In genomic region chr7:104595591-104595990, GRCh38 we compare ENCODE assay signal across 6 cellular contexts.
DNase-seq lines count a peak whose midpoint lies in the region; ATAC-seq and TF ChIP-seq lines count a peak whose summit lies in the region.
"Not testable (repeated sequence)": the region's sequence is repeated elsewhere in the genome, so short reads cannot be mapped to it uniquely, and the experiment has no call there.

No MANE protein-coding gene starts in this region.

- H3K9me2 ChIP-seq in GM23338 (ENCODE audit: insufficient read depth): not testable (repeated sequence)

- TF ChIP-seq CTCF in C4-2B (conservative IDR thresholded peaks at IDR 0.05); GM23338 (conservative IDR thresholded peaks at IDR 0.05; ENCODE audit: low read depth in 2 of 2); LNCaP clone FGC (IDR thresholded peaks at IDR 0.05; ENCODE audit: control insufficient read depth, extremely low read depth, insufficient read depth); WTC11 (IDR thresholded peaks at IDR 0.05); endodermal cell (conservative IDR thresholded peaks at IDR 0.05): not testable (repeated sequence)

- H3K4me3 ChIP-seq in GM23338; endodermal cell (ENCODE audit: low read length): not testable (repeated sequence)
- peak overlapping the region; percentile 6; the same call in 1 of the 2 replicates for H3K4me3 ChIP-seq in LNCaP clone FGC (ENCODE audit: low read depth, low read length)

- not testable (repeated sequence) for H3K27ac Mint-ChIP-seq in GM23338, WTC11, endodermal cell

- H3K27me3 Mint-ChIP-seq in GM23338 (ENCODE audit: insufficient read depth, low read depth, poor library complexity); WTC11 (ENCODE audit: low read depth); endodermal cell (ENCODE audit: insufficient read depth): not testable (repeated sequence)

- DNase-seq in GM23338 (ENCODE audit: low spot score) (peak; percentile 5), LNCaP clone FGC (ENCODE audit: low read depth) (peak; percentile 14), NCI-H748 (lab: John Stamatoyannopoulos, UW; ENCODE audit: unreplicated experiment) (peak; percentile 13), WTC11 (ENCODE audit: low spot score) (peak; percentile 16), endodermal cell (peak; percentile 48)

- CTCF ChIA-PET in WTC11 (lab: Charles Lee): interaction anchor here (1.5 kb wide), 1 partner anchor 48 kb away, joined by 3 to 4 read pairs; no protein-coding TSS in a partner anchor

- not testable (repeated sequence) for ATAC-seq in GM23338, WTC11

- H4K20me1 ChIP-seq in GM23338 (replicated peaks; ENCODE audit: insufficient read depth): not testable (repeated sequence)

- not testable (repeated sequence) for H3K9ac ChIP-seq in endodermal cell (ENCODE audit: extremely low read depth, low read length, poor library complexity, severe bottlenecking)

- H3K4me1 ChIP-seq in GM23338 (ENCODE audit: insufficient read depth); endodermal cell (ENCODE audit: control insufficient read depth, insufficient read depth, low read length): not testable (repeated sequence)

- H3K36me3 Mint-ChIP-seq in GM23338 (ENCODE audit: low read depth); WTC11; endodermal cell (ENCODE audit: low read depth): not testable (repeated sequence)

- H3K9me3 ChIP-seq in endodermal cell (ENCODE audit: control insufficient read depth, low read length): not testable (repeated sequence)

- H3K27ac ChIP-seq in C4-2B: peak overlapping the region; percentile 68
- H3K27ac ChIP-seq in GM23338 (ENCODE audit: low read depth); endodermal cell (ENCODE audit: low read depth, low read length): not testable (repeated sequence)

- H2AFZ ChIP-seq in GM23338: 0 out of 2 replicates have a peak overlapping the region, but pooled peaks have one; percentile 47

- H3K4me2 ChIP-seq in GM23338: not testable (repeated sequence)

- H3K4me3 Mint-ChIP-seq in GM23338, WTC11, endodermal cell: not testable (repeated sequence)

- H3K4me1 Mint-ChIP-seq in GM23338, WTC11, endodermal cell: not testable (repeated sequence)

- H3K9me3 Mint-ChIP-seq in GM23338 (peaks cover 16% of the 10 kb centered on the region), WTC11 (peaks cover 44% of the 10 kb centered on the region), endodermal cell (peaks cover 29% of the 10 kb centered on the region)

- WGBS in endodermal cell (ENCODE audit: insufficient coverage in 1 of 2, insufficient read length in 1 of 2), 2 experiments: 81 to 82% methylated on average over 4 to 7 of the region's 7 CpGs

- not testable (repeated sequence) for H3K36me3 ChIP-seq in GM23338 (ENCODE audit: insufficient read depth); endodermal cell (ENCODE audit: control insufficient read depth, insufficient read depth, low read length)

- POLR2A ChIA-PET in WTC11 (lab: Charles Lee): not testable (repeated sequence)

- H3F3A ChIP-seq in GM23338 (replicated peaks; ENCODE audit: low read depth): not testable (repeated sequence)

- H3K27me3 ChIP-seq in GM23338 (ENCODE audit: insufficient read depth); endodermal cell (ENCODE audit: control insufficient read depth, insufficient read depth, low read length, poor library complexity, severe bottlenecking): not testable (repeated sequence)

- not testable (repeated sequence) for H3K79me2 ChIP-seq in GM23338 (replicated peaks; ENCODE audit: insufficient read depth)
